In genomic region chr10:72310241-72310633, GRCh38 we compare ENCODE assay signal across 8 cellular contexts. TPM values are rescaled to one million over a fixed set of nuclear protein-coding genes. Genes with fewer than 3 reads are reported as not detected.
DNase-seq lines count a peak whose midpoint lies in the region; ATAC-seq and TF ChIP-seq lines count a peak whose summit lies in the region.

No MANE protein-coding gene starts in this region.

- no peak for TF ChIP-seq EP300 in SK-N-SH (IDR thresholded peaks at IDR 0.05; ENCODE audit: borderline replicate concordance in 1 of 2, low read depth in 1 of 2, low read length in 1 of 2)

- no peaks in the 10 kb centered on the region for H3F3A ChIP-seq in SK-N-SH (replicated peaks; ENCODE audit: insufficient read depth)

- H3K27me3 ChIP-seq in SK-N-SH (ENCODE audit: insufficient read depth) (no peaks in the 10 kb centered on the region), right atrium auricular region (no peaks in the 10 kb centered on the region)

- no peak overlapping the region for H3K4me3 Mint-ChIP-seq in activated CD8-positive, alpha-beta T cell treated with anti-CD3 and anti-CD28 coated beads for 36 hours
- no peak overlapping the region for H3K4me3 Mint-ChIP-seq in stimulated activated naive B cell treated with anti-CD40 and anti-IgM and Interleukin-4, amounts not matched to agents 10 μg/mL and 1 μg/mL and 100 μg/mL, for 72 hours

- H3K27me3 Mint-ChIP-seq in activated CD8-positive, alpha-beta T cell treated with anti-CD3 and anti-CD28 coated beads for 36 hours: no peaks in the 10 kb centered on the region
- no peaks in the 10 kb centered on the region for H3K27me3 Mint-ChIP-seq in stimulated activated naive B cell treated with anti-CD40 and anti-IgM and Interleukin-4, amounts not matched to agents 10 μg/mL and 1 μg/mL and 100 μg/mL, for 72 hours

- POLR2A ChIA-PET in SK-N-SH (lab: Yijun Ruan, JAX): interaction anchor here (1.1 to 2.0 kb wide), 3 partner anchors 10 to 37 kb away, joined by 3 to 7 read pairs (median 4); no protein-coding TSS in a partner anchor
- POLR2A ChIA-PET in activated CD8-positive, alpha-beta T cell treated with anti-CD3 and anti-CD28 coated beads for 36 hours (lab: Charles Lee): no interaction called here

- H3K4me3 ChIP-seq in SK-N-SH (ENCODE audit: low read depth in 2 of 2, low read length in 1 of 2) (no peak overlapping the region), right atrium auricular region (no peak overlapping the region)

- peaks cover 66% of the 10 kb centered on the region for H3K4me1 Mint-ChIP-seq in activated CD8-positive, alpha-beta T cell treated with anti-CD3 and anti-CD28 coated beads for 36 hours (ENCODE audit: low read depth)
- H3K4me1 Mint-ChIP-seq in stimulated activated naive B cell treated with anti-CD40 and anti-IgM and Interleukin-4, amounts not matched to agents 10 μg/mL and 1 μg/mL and 100 μg/mL, for 72 hours: peaks cover 31 to 45% of the 10 kb centered on the region in 2 donors

- H3K9me3 Mint-ChIP-seq in activated CD8-positive, alpha-beta T cell treated with anti-CD3 and anti-CD28 coated beads for 36 hours: no peaks in the 10 kb centered on the region
- H3K9me3 Mint-ChIP-seq in stimulated activated naive B cell treated with anti-CD40 and anti-IgM and Interleukin-4, amounts not matched to agents 10 μg/mL and 1 μg/mL and 100 μg/mL, for 72 hours: no peaks in the 10 kb centered on the region

- peak overlapping the region; percentile 72 for H3K27ac Mint-ChIP-seq in activated CD8-positive, alpha-beta T cell treated with anti-CD3 and anti-CD28 coated beads for 36 hours
- peak overlapping the region; percentile 33 for H3K27ac Mint-ChIP-seq in stimulated activated naive B cell treated with anti-CD40 and anti-IgM and Interleukin-4, amounts not matched to agents 10 μg/mL and 1 μg/mL and 100 μg/mL, for 72 hours

- ATAC-seq in SK-N-SH treated with all-trans-retinoic acid at 6 μM for 48 hours (no peak), GM18502 (IDR thresholded peaks at IDR 0.05; ENCODE audit: poor library complexity, unreplicated experiment) (no peak)
- no peak for ATAC-seq in activated CD8-positive, alpha-beta T cell treated with anti-CD3 and anti-CD28 coated beads for 36 hours
- no peak for ATAC-seq in stimulated activated naive B cell treated with anti-CD40 and anti-IgM and Interleukin-4, amounts not matched to agents 10 μg/mL and 1 μg/mL and 100 μg/mL, for 72 hours (replicated peaks)

- CTCF ChIA-PET in SK-N-SH (lab: Yijun Ruan, JAX): no interaction called here
- CTCF ChIA-PET in activated CD8-positive, alpha-beta T cell treated with anti-CD3 and anti-CD28 coated beads for 36 hours (lab: Charles Lee): no interaction called here

- TF ChIP-seq RAD21 in SK-N-SH (IDR thresholded peaks at IDR 0.05; ENCODE audit: low read length): no peak

- H3K9me2 ChIP-seq in SK-N-SH: no peaks in the 10 kb centered on the region

- 89% methylated on average over 6 of the region's 11 CpGs for WGBS in SK-N-SH (ENCODE audit: low lambda C conversion rate)

- no peaks in the 10 kb centered on the region for H3K36me3 Mint-ChIP-seq in activated CD8-positive, alpha-beta T cell treated with anti-CD3 and anti-CD28 coated beads for 36 hours (ENCODE audit: low read depth)
- no peaks in the 10 kb centered on the region for H3K36me3 Mint-ChIP-seq in stimulated activated naive B cell treated with anti-CD40 and anti-IgM and Interleukin-4, amounts not matched to agents 10 μg/mL and 1 μg/mL and 100 μg/mL, for 72 hours

- H3K27ac ChIP-seq in SK-N-SH (ENCODE audit: low read depth in 2 of 2, low read length in 1 of 2) (peak overlapping the region in 1 of 2 experiments; percentile 35; a peak in 2 of 4 replicates), right atrium auricular region (peak overlapping the region; percentile 84 to 87)

- H3K4me1 ChIP-seq in SK-N-SH (ENCODE audit: control insufficient read depth in 1 of 2, insufficient read depth in 2 of 2, low read depth in 1 of 2, low read length in 1 of 2) (peaks cover 9 to 33% of the 10 kb centered on the region in 2 experiments; a peak in 2 of 4 replicates), right atrium auricular region (peaks cover 0 to 67% of the 10 kb centered on the region in 2 donors)

- intact Hi-C loops in activated CD8-positive, alpha-beta T cell treated with anti-CD3 and anti-CD28 coated beads for 36 hours (cut with micrococcal nuclease): no loop called here

- no peaks in the 10 kb centered on the region for H3K79me2 ChIP-seq in SK-N-SH (ENCODE audit: insufficient read depth)

- H2AFZ ChIP-seq in SK-N-SH (ENCODE audit: low read depth): no peak overlapping the region

- H3K9ac ChIP-seq in SK-N-SH: no peak overlapping the region

- H3K4me2 ChIP-seq in SK-N-SH: no peak overlapping the region

- TF ChIP-seq CTCF in SK-N-SH (IDR thresholded peaks at IDR 0.05) (no peak), right atrium auricular region (IDR thresholded peaks at IDR 0.05) (no peak)
- no peak for TF ChIP-seq CTCF in activated CD8-positive, alpha-beta T cell treated with anti-CD3 and anti-CD28 coated beads for 36 hours (IDR thresholded peaks at IDR 0.05)

- no peaks in the 10 kb centered on the region for H3K9me3 ChIP-seq in SK-N-SH
- H3K9me3 ChIP-seq in right atrium auricular region: no peaks in the 10 kb centered on the region

- H4K20me1 ChIP-seq in SK-N-SH (ENCODE audit: insufficient read depth): no peaks in the 10 kb centered on the region

- DNase-seq in SK-N-SH: no peak
- DNase-seq in activated CD8-positive, alpha-beta T cell treated with anti-CD3 and anti-CD28 coated beads for 36 hours: no peak
- DNase-seq in right atrium auricular region (ENCODE audit: low spot score): no peak
- DNase-seq in stimulated activated naive B cell treated with anti-CD40 and anti-IgM and Interleukin-4, amounts not matched to agents 10 μg/mL and 1 μg/mL and 100 μg/mL, for 72 hours: no peak
- no peak for DNase-seq in mesenteric fat pad (ENCODE audit: low spot score)
- no peak for DNase-seq in OCI-M1 (lab: John Stamatoyannopoulos, UW)

- no peaks in the 10 kb centered on the region for H3K36me3 ChIP-seq in SK-N-SH (replicated peaks in 1 of 2; ENCODE audit: control insufficient read depth in 1 of 2, insufficient read depth in 2 of 2, low read length in 1 of 2)
- no peaks in the 10 kb centered on the region for H3K36me3 ChIP-seq in right atrium auricular region

TF ChIP-seq in SK-N-SH, 30 proteins besides CTCF, POLR2A, EP300 and RAD21:
- TF ChIP-seq TEAD4 (IDR thresholded peaks at IDR 0.05; ENCODE audit: borderline replicate concordance, insufficient read depth) (no peak), TCF12 (IDR thresholded peaks at IDR 0.05) (peak; percentile 11; the same call in 1 of the 2 replicates), MEF2A (IDR thresholded peaks at IDR 0.05; ENCODE audit: borderline replicate concordance, low read depth) (no peak)

TF ChIP-seq in SK-N-SH treated with all-trans-retinoic acid at 6 μM for 48 hours, 23 proteins besides CTCF, POLR2A, EP300 and RAD21:
- TF ChIP-seq, protein P1, sequence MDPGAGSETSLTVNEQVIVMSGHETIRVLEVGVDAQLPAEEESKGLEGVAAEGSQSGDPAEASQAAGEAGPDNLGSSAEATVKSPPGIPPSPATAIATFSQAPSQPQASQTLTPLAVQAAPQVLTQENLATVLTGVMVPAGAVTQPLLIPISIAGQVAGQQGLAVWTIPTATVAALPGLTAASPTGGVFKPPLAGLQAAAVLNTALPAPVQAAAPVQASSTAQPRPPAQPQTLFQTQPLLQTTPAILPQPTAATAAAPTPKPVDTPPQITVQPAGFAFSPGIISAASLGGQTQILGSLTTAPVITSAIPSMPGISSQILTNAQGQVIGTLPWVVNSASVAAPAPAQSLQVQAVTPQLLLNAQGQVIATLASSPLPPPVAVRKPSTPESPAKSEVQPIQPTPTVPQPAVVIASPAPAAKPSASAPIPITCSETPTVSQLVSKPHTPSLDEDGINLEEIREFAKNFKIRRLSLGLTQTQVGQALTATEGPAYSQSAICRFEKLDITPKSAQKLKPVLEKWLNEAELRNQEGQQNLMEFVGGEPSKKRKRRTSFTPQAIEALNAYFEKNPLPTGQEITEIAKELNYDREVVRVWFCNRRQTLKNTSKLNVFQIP (CRISPR knock-in tag; IDR thresholded peaks at IDR 0.05; ENCODE audit: borderline replicate concordance, low read depth): no peak
- TF ChIP-seq TCF4 (CRISPR knock-in tag; IDR thresholded peaks at IDR 0.05; ENCODE audit: borderline replicate concordance) (no peak), PPARA (CRISPR knock-in tag; IDR thresholded peaks at IDR 0.05; ENCODE audit: borderline replicate concordance) (no peak), ZC3H10 (CRISPR knock-in tag; IDR thresholded peaks at IDR 0.05) (no peak), GLIS3 (CRISPR knock-in tag; IDR thresholded peaks at IDR 0.05) (no peak)

RNA-seq across cellular contexts. Expression of gene DDIT4, which starts 36.5 kb away (rescaled TPM):
- polyA plus RNA-seq in SK-N-SH (2012; rRNA removed): 24.9 and 30.4 TPM in 2 replicates
- 19.5 and 19.9 TPM in 2 replicates for polyA plus RNA-seq in SK-N-SH (2012; cell fraction: cytosol; rRNA removed)
- 41.8 and 55.3 TPM in 2 replicates for polyA plus RNA-seq in SK-N-SH (2012; cell fraction: nucleus; rRNA removed)
- total RNA-seq in activated CD8-positive, alpha-beta T cell treated with anti-CD3 and anti-CD28 coated beads for 36 hours: 1,000 to 10,000 TPM; 1,071 to 1,096 TPM
- total RNA-seq in right atrium auricular region (100 to 1,000 TPM; 100 to 136 TPM), mesenteric fat pad (236 TPM)

RNA-seq across cellular contexts. Expression of gene DNAJB12, which starts 44.5 kb away (rescaled TPM):
- polyA plus RNA-seq in SK-N-SH (2012; rRNA removed): 22.9 and 25.8 TPM in 2 replicates
- 15.6 and 19.0 TPM in 2 replicates for polyA plus RNA-seq in SK-N-SH (2012; cell fraction: cytosol; rRNA removed)
- 38.8 and 40.0 TPM in 2 replicates for polyA plus RNA-seq in SK-N-SH (2012; cell fraction: nucleus; rRNA removed)
- 10 to 100 TPM; 17.1 to 17.5 TPM for total RNA-seq in activated CD8-positive, alpha-beta T cell treated with anti-CD3 and anti-CD28 coated beads for 36 hours
- total RNA-seq in right atrium auricular region: 10 to 100 TPM; 24.5 to 36.8 TPM
- total RNA-seq in mesenteric fat pad: 37.7 TPM
